18 cellular contexts compared by ENCODE assay signal in the genomic region with DNA sequence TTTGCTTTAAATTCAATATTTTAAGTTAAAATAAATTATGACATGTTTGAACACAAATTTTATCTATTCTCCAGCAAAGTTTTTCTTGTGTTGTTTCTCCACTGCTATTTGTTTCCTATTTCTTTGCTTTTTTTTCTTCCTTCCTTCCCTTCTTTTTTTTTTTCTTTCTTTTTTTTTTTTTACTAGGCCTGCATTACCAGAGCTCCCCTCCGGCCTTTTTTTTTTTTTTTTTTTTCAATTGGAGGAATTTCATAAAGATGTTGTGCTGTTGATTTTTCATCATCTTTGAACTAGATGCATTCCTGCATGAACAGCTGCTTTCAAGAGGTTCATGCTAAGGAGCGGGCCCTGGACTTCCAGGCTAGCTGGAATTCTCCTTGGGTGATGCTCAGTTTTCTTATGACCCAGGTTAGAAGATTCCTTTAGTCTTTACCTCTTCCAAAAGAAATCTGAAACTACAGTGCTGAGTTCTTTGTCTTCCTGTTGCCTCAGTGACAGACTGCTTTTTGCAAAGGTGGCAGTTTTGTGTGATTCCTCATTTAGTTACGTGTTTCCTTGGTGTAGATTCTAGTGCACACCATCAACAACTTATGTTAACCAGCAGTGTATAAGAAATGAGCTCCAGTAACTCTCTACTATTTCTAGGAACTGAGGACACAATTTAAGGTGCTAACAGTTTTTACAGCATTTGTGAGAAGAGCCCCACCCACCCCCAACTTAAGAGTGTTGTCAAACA.
"Had no signal": no experiment of that assay in that cellular context is flagged by ENCODE, and none has a peak within 500 bp of the region (broad histone marks: within the 10 kb centered on the region; RNA-seq: fewer than 3 reads in every experiment).

No MANE protein-coding gene starts in this region.

- H3K27ac ChIP-seq: sigmoid colon, thoracic aorta had no signal

- H3K4me3 Mint-ChIP-seq: activated naive CD4-positive, alpha-beta T cell treated with anti-CD3 and anti-CD28 coated beads for 36 hours; activated naive CD8-positive, alpha-beta T cell treated with anti-CD3 and anti-CD28 coated beads, Interleukin-2, amount 50 U/mL, for 24 hours; effector memory CD8-positive, alpha-beta T cell; nephron had no signal

- H3K27ac Mint-ChIP-seq: activated naive CD4-positive, alpha-beta T cell treated with anti-CD3 and anti-CD28 coated beads for 36 hours; activated naive CD8-positive, alpha-beta T cell treated with anti-CD3 and anti-CD28 coated beads, Interleukin-2, amount 50 U/mL, for 24 hours; activated T-helper 2 cell treated with anti-CD3 and anti-CD28 coated beads, Interferon-gamma antibody, Interleukin-2, Interleukin-4, amounts not matched to agents 10 μg/mL and 5 μg/mL and 100 μg/mL, durations not matched to agents 14 hours and 24 hours and 36 hours had no signal

- DNase-seq: activated naive CD4-positive, alpha-beta T cell treated with anti-CD3 and anti-CD28 coated beads for 36 hours; activated naive CD8-positive, alpha-beta T cell treated with anti-CD3 and anti-CD28 coated beads, Interleukin-2, amount 50 U/mL, for 24 hours; activated T-cell treated with anti-CD3 and anti-CD28 coated beads, Interleukin-2, amount 50 U/mL, for 1 hour; dermis blood vessel endothelial cell; effector memory CD8-positive, alpha-beta T cell; foreskin melanocyte; kidney glomerular epithelial cell; mesenchymal stem cell; sigmoid colon; stimulated activated CD4-positive, alpha-beta T cell treated with anti-CD3 and anti-CD28 coated beads, Interleukin-12 subunit alpha, Interleukin-12 subunit beta, amount 100 ng/mL, for 4 hours; stimulated activated CD4-positive, alpha-beta T cell treated with anti-CD3 and anti-CD28 coated beads, Interleukin-2, amount 100 ng/mL, for 24 hours; T-helper 9 cell had no signal

- ATAC-seq: activated CD4-positive, CD25-positive, alpha-beta regulatory T cell treated with anti-CD3 and anti-CD28 coated beads, Interleukin-2, amount 50 U/mL, for 24 hours; activated naive CD8-positive, alpha-beta T cell treated with anti-CD3 and anti-CD28 coated beads, Interleukin-2, amount 50 U/mL, for 24 hours; effector memory CD8-positive, alpha-beta T cell had no signal

- H3K9me3 ChIP-seq: sigmoid colon, thoracic aorta had no signal

- H3K9me3 Mint-ChIP-seq: activated naive CD8-positive, alpha-beta T cell treated with anti-CD3 and anti-CD28 coated beads, Interleukin-2, amount 50 U/mL, for 24 hours; activated T-helper 2 cell treated with anti-CD3 and anti-CD28 coated beads, Interferon-gamma antibody, Interleukin-2, Interleukin-4, amounts not matched to agents 10 μg/mL and 5 μg/mL and 100 μg/mL, durations not matched to agents 14 hours and 24 hours and 36 hours; effector memory CD8-positive, alpha-beta T cell had no signal

- H3K4me3 ChIP-seq: sigmoid colon, thoracic aorta had no signal

- H3K36me3 ChIP-seq: sigmoid colon, thoracic aorta had no signal

- H3K27me3 ChIP-seq: sigmoid colon had no signal

- H3K27me3 Mint-ChIP-seq: effector memory CD8-positive, alpha-beta T cell had no signal

- FAIRE-seq: astrocyte, bronchial epithelial cell had no signal
